10 cellular contexts compared by ENCODE assay signal in the genomic region with DNA sequence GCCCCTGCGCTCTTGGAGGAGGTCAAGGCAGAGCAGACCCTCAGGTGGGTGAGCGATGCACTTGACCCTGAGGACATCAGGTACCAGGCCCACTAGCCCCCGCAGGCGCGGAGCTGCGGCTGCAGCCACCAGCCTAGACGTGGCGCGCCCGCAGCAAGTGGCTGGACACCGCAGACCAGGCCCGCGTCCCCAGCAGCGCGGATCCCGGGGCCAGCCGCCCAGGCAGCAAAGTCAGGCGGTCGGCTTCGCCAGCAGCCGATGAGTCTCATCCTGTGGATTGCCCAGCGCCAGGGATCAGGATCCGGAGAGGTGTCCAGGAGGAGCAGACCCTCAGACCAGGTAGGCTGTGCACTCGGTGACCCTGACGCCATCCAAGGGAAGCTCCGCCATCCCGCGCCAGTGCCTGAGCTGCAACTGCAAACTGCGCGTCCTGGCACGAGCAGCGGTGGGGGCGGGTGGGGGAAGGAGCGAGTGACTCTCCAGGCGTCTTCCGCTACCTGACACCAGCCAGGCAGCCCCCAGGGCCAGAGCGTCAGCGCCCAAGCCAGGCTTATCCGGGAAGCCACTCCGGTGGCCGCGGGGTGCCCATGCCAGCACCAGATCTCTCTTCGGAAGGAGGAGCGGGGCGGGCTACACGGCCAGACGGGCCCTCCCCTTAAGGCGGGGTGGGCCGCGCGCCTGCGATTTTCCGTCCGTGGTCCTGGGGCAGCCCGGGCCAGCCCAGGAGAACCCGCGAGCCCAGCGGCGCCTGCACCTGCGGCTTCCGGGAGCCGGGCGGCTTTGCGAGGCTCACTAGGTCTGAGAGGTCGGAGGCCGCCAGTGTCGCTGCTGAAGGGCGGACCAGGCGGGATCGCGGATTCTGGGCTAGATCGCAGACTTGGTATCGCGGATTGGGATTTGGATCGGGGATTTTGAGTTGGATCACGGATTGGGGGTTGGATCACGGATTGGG. TPM values are rescaled to one million over a fixed set of nuclear protein-coding genes. Genes with fewer than 3 reads are reported as not detected.
DNase-seq lines count a peak whose midpoint lies in the region; ATAC-seq and TF ChIP-seq lines count a peak whose summit lies in the region.
"Not testable (repeated sequence)": the region's sequence is repeated elsewhere in the genome, so short reads cannot be mapped to it uniquely, and the experiment has no call there.
"Had no signal": no experiment of that assay in that cellular context is flagged by ENCODE, and none has a peak within 500 bp of the region (broad histone marks: within the 10 kb centered on the region; RNA-seq: fewer than 3 reads in every experiment).

No MANE protein-coding gene starts in this region.

- CTCF ChIA-PET in activated CD4-positive, alpha-beta memory T cell treated with anti-CD3 and anti-CD28 coated beads, Interleukin-2, amount 10 ng/mL, durations not matched to agents 7 days and 5 days (lab: Charles Lee): not testable (repeated sequence)

- POLR2A ChIA-PET in activated CD4-positive, alpha-beta memory T cell treated with anti-CD3 and anti-CD28 coated beads, Interleukin-2, amount 10 ng/mL, durations not matched to agents 7 days and 5 days (lab: Charles Lee): not testable (repeated sequence)

- WGBS in stomach, 5 donors: 5 to 14% (median 8%) methylated on average over 1 to 33 of the region's 77 CpGs; no CpG with 5 or more reads in 1 of the 5 donors

- H3K27ac Mint-ChIP-seq in activated CD4-positive, alpha-beta memory T cell treated with anti-CD3 and anti-CD28 coated beads, Interleukin-2, amount 10 ng/mL, durations not matched to agents 7 days and 5 days: peak overlapping the region; percentile 47
- peak overlapping the region; percentile 38 for H3K27ac Mint-ChIP-seq in memory B cell

- not testable (repeated sequence) for H3K36me3 Mint-ChIP-seq in activated CD4-positive, alpha-beta memory T cell treated with anti-CD3 and anti-CD28 coated beads, Interleukin-2, amount 10 ng/mL, durations not matched to agents 7 days and 5 days (ENCODE audit: low read depth); memory B cell

- not testable (repeated sequence) for H3K4me1 ChIP-seq in effector memory CD4-positive, alpha-beta T cell (ENCODE audit: control insufficient read depth, insufficient read depth, low read length, poor library complexity, severe bottlenecking); stomach

- not testable (repeated sequence) for TF ChIP-seq CTCF in stomach (IDR thresholded peaks at IDR 0.05)

- not testable (repeated sequence) for H3K36me3 ChIP-seq in effector memory CD4-positive, alpha-beta T cell (ENCODE audit: control insufficient read depth, insufficient read depth, low read length); stomach

- not testable (repeated sequence) for H3K9me3 Mint-ChIP-seq in activated CD4-positive, alpha-beta memory T cell treated with anti-CD3 and anti-CD28 coated beads, Interleukin-2, amount 10 ng/mL, durations not matched to agents 7 days and 5 days; memory B cell

- H3K9me3 ChIP-seq in effector memory CD4-positive, alpha-beta T cell (ENCODE audit: control insufficient read depth, low read length); stomach: not testable (repeated sequence)

- not testable (repeated sequence) for H3K4me3 ChIP-seq in effector memory CD4-positive, alpha-beta T cell (ENCODE audit: insufficient read depth, low read depth, low read length, poor library complexity, severe bottlenecking)
- peak overlapping the region in 3 of 4 donors; percentile 19 to 44 (median 38) for H3K4me3 ChIP-seq in stomach

- peak; percentile 70 for DNase-seq in activated CD4-positive, alpha-beta memory T cell treated with anti-CD3 and anti-CD28 coated beads, Interleukin-2, amount 10 ng/mL, durations not matched to agents 7 days and 5 days
- DNase-seq in activated naive CD4-positive, alpha-beta T cell treated with Interleukin-2 at 50 U/mL for 16 hours: peak; percentile 75
- peak in 2 of 3 donors; percentile 45 to 53 for DNase-seq in effector memory CD4-positive, alpha-beta T cell
- peak in 1 of 2 donors; percentile 46 for DNase-seq in memory B cell (ENCODE audit: low spot score in 2 of 2)
- peak; percentile 65 for DNase-seq in stimulated activated CD4-positive, alpha-beta T cell treated with anti-CD3 and anti-CD28 coated beads, Interleukin-1b, Interleukin-23, amount 100 ng/mL, for 48 hours
- DNase-seq in stomach: not testable (repeated sequence)

- not testable (repeated sequence) for TF ChIP-seq POLR2A in stomach (IDR thresholded peaks at IDR 0.05)

- peak overlapping the region; percentile 42 for H3K27ac ChIP-seq in effector memory CD4-positive, alpha-beta T cell (ENCODE audit: insufficient read depth, low read length, poor library complexity, severe bottlenecking)
- H3K27ac ChIP-seq in stomach: peak overlapping the region in 2 of 5 donors; percentile 29 to 58

- intact Hi-C loops in stomach (cut with DNase I; ENCODE audit: low total_unique reads): not testable (repeated sequence)

- H3K27me3 ChIP-seq in effector memory CD4-positive, alpha-beta T cell (replicated peaks; ENCODE audit: control insufficient read depth, insufficient read depth, low read length, poor library complexity, severe bottlenecking): not testable (repeated sequence)
- H3K27me3 ChIP-seq in stomach: peaks cover 0 to 61% (median 14%) of the 10 kb centered on the region in 3 donors

- ATAC-seq in GM18511 (IDR thresholded peaks at IDR 0.05; ENCODE audit: unreplicated experiment): peak; percentile 85
- peak; percentile 46 for ATAC-seq in HG03520 (IDR thresholded peaks at IDR 0.05; ENCODE audit: unreplicated experiment)
- ATAC-seq in memory B cell (ENCODE audit: low read depth): peak; percentile 59

- peak overlapping the region; percentile 75 for H3K4me3 Mint-ChIP-seq in activated CD4-positive, alpha-beta memory T cell treated with anti-CD3 and anti-CD28 coated beads, Interleukin-2, amount 10 ng/mL, durations not matched to agents 7 days and 5 days
- H3K4me3 Mint-ChIP-seq in memory B cell: peak overlapping the region; percentile 68

- TF ChIP-seq EP300 in stomach (IDR thresholded peaks at IDR 0.05): not testable (repeated sequence)

- peaks cover 14% of the 10 kb centered on the region for H3K27me3 Mint-ChIP-seq in activated CD4-positive, alpha-beta memory T cell treated with anti-CD3 and anti-CD28 coated beads, Interleukin-2, amount 10 ng/mL, durations not matched to agents 7 days and 5 days
- not testable (repeated sequence) for H3K27me3 Mint-ChIP-seq in memory B cell

- not testable (repeated sequence) for H3K4me1 Mint-ChIP-seq in activated CD4-positive, alpha-beta memory T cell treated with anti-CD3 and anti-CD28 coated beads, Interleukin-2, amount 10 ng/mL, durations not matched to agents 7 days and 5 days; memory B cell

RNA-seq across cellular contexts. Expression of gene PROP1, which starts 10.4 kb away (rescaled TPM):
- not detected for total RNA-seq in activated CD4-positive, alpha-beta memory T cell treated with anti-CD3 and anti-CD28 coated beads, Interleukin-2, amount 10 ng/mL, durations not matched to agents 7 days and 5 days
- total RNA-seq in stomach: not detected
- polyA plus RNA-seq in stomach: not detected
- total RNA-seq: MCF 10A had no signal
- polyA plus RNA-seq: BJ had no signal
